Comparison of ENCODE assay signal across 8 cellular contexts in the genomic region with DNA sequence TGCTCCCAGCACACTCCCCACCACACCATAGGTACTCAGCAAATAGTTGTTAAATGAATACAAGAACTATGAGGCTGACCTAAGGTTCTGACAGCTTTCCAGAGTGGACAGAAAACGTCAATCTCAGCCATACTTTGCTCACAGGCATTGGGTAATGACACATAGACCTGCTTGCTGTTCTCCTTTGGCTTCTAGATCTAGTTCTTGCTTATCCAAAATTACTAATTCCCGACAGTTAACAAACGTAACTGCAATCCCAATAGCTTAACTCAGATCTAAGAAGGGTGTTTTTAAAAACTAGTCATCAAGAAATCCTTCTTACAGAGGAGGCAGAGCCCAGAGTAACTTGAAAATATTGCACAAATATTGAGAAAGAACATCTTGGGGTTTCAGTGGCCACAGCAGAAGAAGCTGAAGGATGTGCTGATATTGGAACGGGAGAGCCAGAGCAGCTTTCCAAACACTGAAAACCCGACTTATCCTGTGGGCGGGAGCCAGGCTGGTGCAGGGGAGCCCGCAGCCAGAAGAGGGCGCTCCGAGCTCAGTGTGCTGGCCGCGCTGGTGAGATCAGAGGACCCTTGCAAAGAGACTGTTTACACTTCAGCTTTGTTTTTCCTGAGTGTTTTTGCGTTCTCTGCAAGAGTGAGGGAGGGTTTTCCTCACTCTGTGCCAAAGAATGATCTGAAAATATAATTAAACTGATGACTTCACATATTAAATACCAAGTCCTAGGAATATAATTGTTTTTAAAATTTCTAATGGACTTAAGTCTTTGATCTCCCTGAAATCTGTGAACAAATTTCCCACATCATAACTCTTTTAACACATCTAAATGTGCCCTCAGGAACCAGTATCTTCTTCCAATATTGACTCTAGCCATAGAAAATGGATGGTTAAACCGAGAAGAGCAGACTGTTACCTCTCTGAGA. TPM values are rescaled to one million over a fixed set of nuclear protein-coding genes. Genes with fewer than 3 reads are reported as not detected.
DNase-seq lines count a peak whose midpoint lies in the region; ATAC-seq and TF ChIP-seq lines count a peak whose summit lies in the region.

No MANE protein-coding gene starts in this region.

- no peaks in the 10 kb centered on the region for H3K9me3 ChIP-seq in Loucy (ENCODE audit: insufficient read depth, low read depth, low read length)
- H3K9me3 ChIP-seq in parathyroid adenoma (ENCODE audit: control insufficient read depth, low read length), result no peaks in the 10 kb centered on the region
- H3K9me3 ChIP-seq in tibial nerve, result no peaks in the 10 kb centered on the region

- no peak for TF ChIP-seq POLR2A in tibial nerve (IDR thresholded peaks at IDR 0.05)

- peak; percentile 82 for ATAC-seq in GM21360 (IDR thresholded peaks at IDR 0.05; ENCODE audit: unreplicated experiment)

- DNase-seq in C1 segment of cervical spinal cord (lab: John Stamatoyannopoulos, UW) (peak in 13 of 14 donors; percentile 9 to 87 (median 80)), SK-N-DZ (ENCODE audit: low spot score) (peak; percentile 59), globus pallidus (ENCODE audit: low spot score) (peak; percentile 89), tibial nerve (ENCODE audit: low spot score in 2 of 2) (peak; percentile 90 to 94)
- DNase-seq in activated naive CD4-positive, alpha-beta T cell treated with Interleukin-2 at 50 U/mL for 16 hours, result peak; percentile 72

- TF ChIP-seq EP300 in tibial nerve (IDR thresholded peaks at IDR 0.05), result peak in 1 of 2 donors; percentile 68

- H3K36me3 ChIP-seq in Loucy (ENCODE audit: insufficient read depth, low read length), result no peaks in the 10 kb centered on the region
- H3K36me3 ChIP-seq in parathyroid adenoma (ENCODE audit: control insufficient read depth, insufficient read depth, low read length), result no peaks in the 10 kb centered on the region
- H3K36me3 ChIP-seq in tibial nerve, result no peaks in the 10 kb centered on the region

- H3K27me3 ChIP-seq in Loucy (ENCODE audit: insufficient read depth, low read length, poor library complexity, severe bottlenecking), result no peaks in the 10 kb centered on the region
- H3K27me3 ChIP-seq in parathyroid adenoma (ENCODE audit: control insufficient read depth, insufficient read depth, low read length), result no peaks in the 10 kb centered on the region
- H3K27me3 ChIP-seq in tibial nerve, result no peaks in the 10 kb centered on the region

- no peak overlapping the region for H3K4me2 ChIP-seq in Loucy (ENCODE audit: low read depth, low read length, poor library complexity, severe bottlenecking)
- H3K4me2 ChIP-seq in parathyroid adenoma (ENCODE audit: low read length), result no peak overlapping the region

- H2AFZ ChIP-seq in Loucy (ENCODE audit: low read length) (peak overlapping the region; percentile 71; the same call in 1 of the 2 replicates), parathyroid adenoma (peak overlapping the region; percentile 57)

- H3K79me2 ChIP-seq in Loucy (ENCODE audit: insufficient read depth, low read length), result no peaks in the 10 kb centered on the region
- no peaks in the 10 kb centered on the region for H3K79me2 ChIP-seq in parathyroid adenoma

- H3K27ac ChIP-seq in parathyroid adenoma (no peak overlapping the region), tibial nerve (peak overlapping the region; percentile 9 to 82 (median 66))

- H3K9me2 ChIP-seq in Loucy (replicated peaks; ENCODE audit: low read depth, low read length), result no peaks in the 10 kb centered on the region

- H3K9ac ChIP-seq in Loucy (ENCODE audit: low read depth, low read length, poor library complexity, severe bottlenecking), result no peak overlapping the region
- H3K9ac ChIP-seq in parathyroid adenoma, result no peak overlapping the region

- no peaks in the 10 kb centered on the region for H3F3A ChIP-seq in Loucy (ENCODE audit: low read depth)

- WGBS in tibial nerve, 2 donors, result 12 to 14% methylated on average over 13 of the region's 13 CpGs

- no peaks in the 10 kb centered on the region for H3K4me1 ChIP-seq in Loucy (ENCODE audit: insufficient read depth, low read length, poor library complexity, severe bottlenecking)
- H3K4me1 ChIP-seq in parathyroid adenoma, result peaks cover 16% of the 10 kb centered on the region
- H3K4me1 ChIP-seq in tibial nerve, result peaks cover 0 to 26% (median 1%) of the 10 kb centered on the region in 4 donors

- no peaks in the 10 kb centered on the region for H4K20me1 ChIP-seq in Loucy (ENCODE audit: insufficient read depth, low read length, poor library complexity, severe bottlenecking)

- H3K4me3 ChIP-seq in Loucy (ENCODE audit: low read length, poor library complexity, severe bottlenecking) (no peak overlapping the region), parathyroid adenoma (ENCODE audit: low read depth, low read length) (no peak overlapping the region), tibial nerve (no peak overlapping the region)

- TF ChIP-seq CTCF in Loucy (conservative IDR thresholded peaks at IDR 0.05; ENCODE audit: low read length) (peak; percentile 99), parathyroid adenoma (IDR thresholded peaks at IDR 0.05) (peak; percentile 97), tibial nerve (IDR thresholded peaks at IDR 0.05) (peak; percentile 93 to 99 (median 96))

RNA-seq across cellular contexts. Expression of gene FGF1, which starts 30.3 kb away (rescaled TPM):
- polyA plus RNA-seq in SK-N-DZ (2014; cell fraction: cytosol; rRNA removed), result not detected in 2 replicates
- not detected in 2 replicates for polyA plus RNA-seq in SK-N-DZ (2014; cell fraction: nucleus; rRNA removed)
- 100 to 1,000 TPM in 3 of 4 donors, 10 to 100 TPM in 1; 38.1 to 131 (median 115) TPM for total RNA-seq in tibial nerve
